8 cellular contexts compared by ENCODE assay signal in genomic region chr2:98445708-98446577, GRCh38. TPM values are rescaled to one million over a fixed set of nuclear protein-coding genes. Genes with fewer than 3 reads are reported as not detected.
DNase-seq lines count a peak whose midpoint lies in the region; ATAC-seq and TF ChIP-seq lines count a peak whose summit lies in the region.

No MANE protein-coding gene starts in this region.

- DNase-seq in Calu3 (peak; percentile 42), Kasumi-1 (lab: John Stamatoyannopoulos, UW) (peak; percentile 22 to 25), NCI-H1417 treated with DMSO at 0.1 percent for 48 hours (lab: John Stamatoyannopoulos, UW) (no peak), GM10248 (ENCODE audit: extremely low spot score) (no peak), GDM1 (lab: John Stamatoyannopoulos, UW) (no peak)
- no peak for DNase-seq in activated naive CD4-positive, alpha-beta T cell treated with anti-CD3 and anti-CD28 coated beads, Interleukin-2, amount 50 U/mL, for 72 hours (ENCODE audit: low spot score in 2 of 2)
- DNase-seq in stimulated activated naive CD8-positive, alpha-beta T cell treated with anti-CD3 and anti-CD28 coated beads, Interleukin-15, amount 100 ng/mL, for 72 hours = no peak

- no peaks in the 10 kb centered on the region for H3K9me3 ChIP-seq in iPS-20b (ENCODE audit: insufficient read depth, low read depth, low read length)

- no peaks in the 10 kb centered on the region for H3K27me3 ChIP-seq in iPS-20b (ENCODE audit: insufficient read depth, low read length)

- H3K27me3 Mint-ChIP-seq in Calu3 (ENCODE audit: unreplicated experiment) = no peaks in the 10 kb centered on the region
- H3K27me3 Mint-ChIP-seq in stimulated activated naive CD8-positive, alpha-beta T cell treated with anti-CD3 and anti-CD28 coated beads, Interleukin-15, amount 100 ng/mL, for 72 hours = no peaks in the 10 kb centered on the region

- H3K4me1 ChIP-seq in iPS-20b (ENCODE audit: insufficient read depth, low read length) = peaks cover 42% of the 10 kb centered on the region; the same call in 1 of the 2 replicates

- peaks cover 21% of the 10 kb centered on the region for H3K36me3 Mint-ChIP-seq in Calu3 (ENCODE audit: insufficient read depth, unreplicated experiment)
- peaks cover 6 to 13% of the 10 kb centered on the region in 2 donors for H3K36me3 Mint-ChIP-seq in activated naive CD4-positive, alpha-beta T cell treated with anti-CD3 and anti-CD28 coated beads, Interleukin-2, amount 50 U/mL, for 72 hours

- TSS peak; percentile 21 for BruUV-seq in Calu3 (replicated peaks; lab: Mats Ljungman, UMichigan)

- no peaks in the 10 kb centered on the region for H3K36me3 ChIP-seq in iPS-20b (ENCODE audit: insufficient read depth, low read depth, low read length)

- no peak overlapping the region for H3K27ac ChIP-seq in iPS-20b (ENCODE audit: low read length)

- POLR2A ChIA-PET in GM10248 (lab: Yijun Ruan, JAX) = no interaction called here

- peak overlapping the region; percentile 37 for H3K27ac Mint-ChIP-seq in Calu3 (ENCODE audit: unreplicated experiment)
- H3K27ac Mint-ChIP-seq in activated naive CD4-positive, alpha-beta T cell treated with anti-CD3 and anti-CD28 coated beads, Interleukin-2, amount 50 U/mL, for 72 hours = peak overlapping the region; percentile 95 to 99
- peak overlapping the region; percentile 97 to 98 for H3K27ac Mint-ChIP-seq in stimulated activated naive CD8-positive, alpha-beta T cell treated with anti-CD3 and anti-CD28 coated beads, Interleukin-15, amount 100 ng/mL, for 72 hours

- ATAC-seq in activated naive CD4-positive, alpha-beta T cell treated with anti-CD3 and anti-CD28 coated beads, Interleukin-2, amount 50 U/mL, for 72 hours = peak; percentile 44 to 62
- peak; percentile 51 for ATAC-seq in stimulated activated naive CD8-positive, alpha-beta T cell treated with anti-CD3 and anti-CD28 coated beads, Interleukin-15, amount 100 ng/mL, for 72 hours

- CTCF ChIA-PET in Calu3 (lab: Charles Lee) (interaction anchor here (1.0 kb wide), 1 partner anchor 9 kb away, joined by 3 read pairs; no protein-coding TSS in a partner anchor), GM10248 (lab: Yijun Ruan, JAX) (interaction anchor here (0.6 to 2.8 kb wide), 8 partner anchors 12 to 40 kb away, joined by 3 to 16 read pairs (median 5); no protein-coding TSS in a partner anchor)

- intact Hi-C loops in Calu3 (cut with micrococcal nuclease; ENCODE audit: unreplicated experiment) = loop anchor here (5.0 kb wide), 1 partner anchor 36 kb away; no protein-coding TSS in a partner anchor

- H3K9ac ChIP-seq in iPS-20b (ENCODE audit: low read depth, low read length) = peak overlapping the region; percentile 71; the same call in 1 of the 2 replicates

- H3K4me1 Mint-ChIP-seq in Calu3 (ENCODE audit: low read depth, unreplicated experiment) = peaks cover 38% of the 10 kb centered on the region
- peaks cover 54% of the 10 kb centered on the region for H3K4me1 Mint-ChIP-seq in stimulated activated naive CD8-positive, alpha-beta T cell treated with anti-CD3 and anti-CD28 coated beads, Interleukin-15, amount 100 ng/mL, for 72 hours

- H3K4me3 Mint-ChIP-seq in Calu3 (ENCODE audit: low read depth, unreplicated experiment) = peak overlapping the region; percentile 91
- peak overlapping the region; percentile 93 to 100 for H3K4me3 Mint-ChIP-seq in stimulated activated naive CD8-positive, alpha-beta T cell treated with anti-CD3 and anti-CD28 coated beads, Interleukin-15, amount 100 ng/mL, for 72 hours

- TF ChIP-seq CTCF in Calu3 (IDR thresholded peaks at IDR 0.05; ENCODE audit: unreplicated experiment) (no peak), GM10248 (IDR thresholded peaks at IDR 0.05; ENCODE audit: control extremely low read depth, extremely low read depth, low read depth, missing control alignments) (no peak)

- no peaks in the 10 kb centered on the region for H3K9me3 Mint-ChIP-seq in Calu3 (ENCODE audit: low read depth, unreplicated experiment)
- H3K9me3 Mint-ChIP-seq in activated naive CD4-positive, alpha-beta T cell treated with anti-CD3 and anti-CD28 coated beads, Interleukin-2, amount 50 U/mL, for 72 hours = no peaks in the 10 kb centered on the region
- no peaks in the 10 kb centered on the region for H3K9me3 Mint-ChIP-seq in stimulated activated naive CD8-positive, alpha-beta T cell treated with anti-CD3 and anti-CD28 coated beads, Interleukin-15, amount 100 ng/mL, for 72 hours

- H3K4me3 ChIP-seq in iPS-20b (ENCODE audit: low read length) = peak overlapping the region; percentile 83

RNA-seq across cellular contexts. Expression of gene INPP4A, which starts 1.3 kb away (rescaled TPM):
- total RNA-seq in Calu3 (2022) = 26.7 and 28.2 TPM in 2 replicates
- total RNA-seq in activated naive CD4-positive, alpha-beta T cell treated with anti-CD3 and anti-CD28 coated beads, Interleukin-2, amount 50 U/mL, for 72 hours = 10 to 100 TPM; 46.6 to 48.1 TPM

Comparison
In these comparisons a context has a peak if more than half of its experiments do, and no peak if none do; other contexts are left out.
1. DNase-seq: peak in Calu3 (single experiment) and Kasumi-1 (2 of 2); none in activated naive CD4-positive, alpha-beta T cell treated with anti-CD3 and anti-CD28 coated beads, Interleukin-2, amount 50 U/mL, for 72 hours (0 of 2), stimulated activated naive CD8-positive, alpha-beta T cell treated with anti-CD3 and anti-CD28 coated beads, Interleukin-15, amount 100 ng/mL, for 72 hours (0 of 2), NCI-H1417 treated with DMSO at 0.1 percent for 48 hours (single experiment), GM10248 (single experiment) and GDM1 (single experiment).
2. H3K27ac Mint-ChIP-seq: peak in every context shown above with its lines; median percentile 98 in stimulated activated naive CD8-positive, alpha-beta T cell treated with anti-CD3 and anti-CD28 coated beads, Interleukin-15, amount 100 ng/mL, for 72 hours; 97 in activated naive CD4-positive, alpha-beta T cell treated with anti-CD3 and anti-CD28 coated beads, Interleukin-2, amount 50 U/mL, for 72 hours; 37 in Calu3.